ENCODE assay signal across 28 cellular contexts in the genomic region with DNA sequence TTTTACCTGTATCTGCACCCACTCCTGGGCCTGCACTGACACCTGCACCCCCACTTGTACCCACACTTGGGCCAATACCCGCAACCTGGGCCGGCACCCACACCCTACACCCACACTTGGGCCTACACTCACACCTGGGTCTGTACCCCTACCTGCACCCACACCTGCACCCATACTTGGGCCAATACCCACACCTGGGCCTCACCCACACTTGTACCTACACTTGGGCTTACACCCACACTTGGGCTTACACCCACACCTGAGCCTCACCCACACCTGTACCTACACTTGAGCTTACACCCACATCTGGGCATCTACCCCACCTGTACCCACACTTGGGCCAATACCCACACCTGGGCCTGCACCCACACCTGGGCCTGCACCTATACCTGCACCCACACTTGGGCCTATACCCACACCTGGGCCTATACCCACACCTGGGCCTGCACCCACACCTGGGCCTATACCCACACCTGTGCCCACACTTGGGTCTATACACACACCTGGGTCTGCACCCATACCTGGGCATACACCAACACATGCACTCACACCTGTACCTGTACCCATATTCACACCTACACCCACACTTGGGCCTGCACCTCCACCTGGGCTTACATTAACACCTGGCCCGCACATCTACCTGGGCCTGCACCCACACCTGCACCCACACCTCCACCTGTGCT. TPM values are rescaled to one million over a fixed set of nuclear protein-coding genes. Genes with fewer than 3 reads are reported as not detected.
"Had no signal": no experiment of that assay in that cellular context is flagged by ENCODE, and none has a peak within 500 bp of the region (broad histone marks: within the 10 kb centered on the region; RNA-seq: fewer than 3 reads in every experiment).

No MANE protein-coding gene starts in this region.

- H3K4me3 Mint-ChIP-seq: naive thymus-derived CD4-positive, alpha-beta T cell; nephron progenitor cell; stimulated activated naive B cell treated with anti-CD40 and anti-IgM and Interleukin-4, amounts not matched to agents 10 μg/mL and 1 μg/mL and 100 μg/mL, for 72 hours; stimulated activated naive CD8-positive, alpha-beta T cell treated with anti-CD3 and anti-CD28 coated beads, Interleukin-15, amount 100 ng/mL, for 72 hours; type B pancreatic cell had no signal

- H3K4me1 ChIP-seq: pancreas, testis had no signal

- H3K27me3 ChIP-seq: dorsolateral prefrontal cortex, heart left ventricle, pancreas, right lobe of liver, testis had no signal

- H3K4me3 ChIP-seq: coronary artery, dorsolateral prefrontal cortex, heart left ventricle, lung, pancreas, psoas muscle, right lobe of liver, testis had no signal

- H3K9me3 ChIP-seq: pancreas, right lobe of liver, testis had no signal

- ATAC-seq: esophagus mucosa; left ventricle myocardium superior; naive thymus-derived CD4-positive, alpha-beta T cell; pancreas; stimulated activated naive B cell treated with anti-CD40 and anti-IgM and Interleukin-4, amounts not matched to agents 10 μg/mL and 1 μg/mL and 100 μg/mL, for 72 hours; stimulated activated naive CD8-positive, alpha-beta T cell treated with anti-CD3 and anti-CD28 coated beads, Interleukin-15, amount 100 ng/mL, for 72 hours had no signal

- H3K9me3 Mint-ChIP-seq: nephron progenitor cell had no signal

- DNase-seq: effector CD8-positive, alpha-beta T cell; heart left ventricle; hippocampal formation; left colon; left ventricle myocardium superior; naive thymus-derived CD4-positive, alpha-beta T cell; nephron progenitor cell; pancreas; psoas muscle; retina; right lobe of liver; stimulated activated CD4-positive, alpha-beta T cell treated with anti-CD3 and anti-CD28 coated beads, Interleukin-15, amount 100 ng/mL, for 24 hours; stimulated activated CD4-positive, alpha-beta T cell treated with anti-CD3 and anti-CD28 coated beads, Interleukin-1b, Interleukin-23, amount 100 ng/mL, for 48 hours; stimulated activated CD4-positive, alpha-beta T cell treated with anti-CD3 and anti-CD28 coated beads, Interleukin-4, amount 100 ng/mL, for 24 hours; stimulated activated naive B cell treated with anti-CD40 and anti-IgM and Interleukin-4, amounts not matched to agents 10 μg/mL and 1 μg/mL and 100 μg/mL, for 72 hours; stimulated activated naive CD8-positive, alpha-beta T cell treated with anti-CD3 and anti-CD28 coated beads, Interleukin-15, amount 100 ng/mL, for 72 hours; testis had no signal

- H3K4me1 Mint-ChIP-seq: nephron progenitor cell had no signal

- H3K27ac Mint-ChIP-seq: naive thymus-derived CD4-positive, alpha-beta T cell; nephron progenitor cell; stimulated activated naive CD8-positive, alpha-beta T cell treated with anti-CD3 and anti-CD28 coated beads, Interleukin-15, amount 100 ng/mL, for 72 hours; type B pancreatic cell had no signal

- H3K27ac ChIP-seq: coronary artery, heart left ventricle, pancreas, psoas muscle, right lobe of liver, testis had no signal

- H3K36me3 Mint-ChIP-seq: naive thymus-derived CD4-positive, alpha-beta T cell; type B pancreatic cell had no signal

- H3K36me3 ChIP-seq: heart left ventricle, pancreas, right lobe of liver had no signal

RNA-seq across cellular contexts. Expression of a gene that starts 39.2 kb away (rescaled TPM):
- total RNA-seq: chondrocyte; esophagus mucosa; fibroblast of lung; frontal cortex; glomerular endothelial cell; heart left ventricle; kidney epithelial cell; left ventricle myocardium superior; lung; naive thymus-derived CD4-positive, alpha-beta T cell; pancreas; psoas muscle; subcutaneous adipose tissue had no signal
- polyA plus RNA-seq: fibroblast of lung; heart left ventricle; naive thymus-derived CD4-positive, alpha-beta T cell; pancreas; psoas muscle had no signal
